In the genomic region with DNA sequence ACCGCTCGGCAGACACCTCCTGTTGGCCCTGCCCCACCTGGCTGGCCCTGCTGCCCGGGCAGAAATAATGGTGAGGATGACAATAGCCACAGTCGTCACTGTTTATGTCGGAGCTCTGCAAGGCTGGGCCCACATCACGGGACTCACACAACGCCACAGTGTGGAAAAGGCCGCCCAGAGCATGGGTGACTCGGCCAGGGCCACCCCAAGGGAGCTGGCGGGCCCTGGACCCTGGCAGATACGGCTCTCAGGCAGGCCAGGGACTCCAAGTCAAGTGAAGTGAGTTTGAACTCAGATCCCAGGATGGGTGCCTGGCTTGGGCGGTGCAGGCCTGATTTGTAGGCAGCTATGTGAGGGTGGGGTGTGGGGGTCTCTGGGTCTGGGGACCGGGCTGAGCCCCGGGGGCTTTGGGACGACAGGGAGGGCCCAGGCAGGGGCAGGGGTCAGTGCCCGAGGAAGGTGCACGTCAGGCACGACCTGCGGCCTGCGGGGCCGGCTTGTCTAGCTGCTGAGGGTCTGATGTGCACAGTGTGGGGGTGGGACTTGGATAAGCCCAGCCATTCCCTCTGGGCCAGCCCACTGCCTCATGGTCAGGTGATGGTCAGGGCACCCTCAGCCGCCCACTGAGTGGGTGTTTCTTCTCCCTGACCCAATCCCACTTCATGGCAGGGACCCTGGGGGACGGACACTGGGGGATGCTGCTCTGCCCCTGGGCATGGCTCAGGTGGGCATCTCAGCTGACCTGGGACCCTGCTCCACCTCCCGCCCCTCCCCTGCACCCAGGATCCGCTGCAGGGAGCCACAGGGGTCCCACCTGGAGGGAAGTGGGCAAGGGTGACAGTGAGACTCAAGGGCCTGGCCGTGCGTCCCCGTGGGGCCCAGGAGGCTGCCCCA, we compare ENCODE assay signal across 26 cellular contexts. TPM values are rescaled to one million over a fixed set of nuclear protein-coding genes. Genes with fewer than 3 reads are reported as not detected.
DNase-seq lines count a peak whose midpoint lies in the region; ATAC-seq and TF ChIP-seq lines count a peak whose summit lies in the region.
"Had no signal": no experiment of that assay in that cellular context is flagged by ENCODE, and none has a peak within 500 bp of the region (broad histone marks: within the 10 kb centered on the region; RNA-seq: fewer than 3 reads in every experiment).

No MANE protein-coding gene starts in this region.

- H3K36me3 ChIP-seq in PC-3 (ENCODE audit: low read depth, low read length) (no peaks in the 10 kb centered on the region; the same call in 1 of the 2 replicates), mucosa of rectum (ENCODE audit: control insufficient read depth in 2 of 2, insufficient read depth in 2 of 2, low read length in 2 of 2) (no peaks in the 10 kb centered on the region), upper lobe of left lung (no peaks in the 10 kb centered on the region)
- H3K36me3 ChIP-seq: ascending aorta, HAP-1, heart left ventricle, neural progenitor cell had no signal

- H3K4me1 Mint-ChIP-seq in chondrocyte (ENCODE audit: low read depth) = peaks cover 4% of the 10 kb centered on the region

- no peak for TF ChIP-seq POLR2A in upper lobe of left lung (IDR thresholded peaks at IDR 0.05)

- H3K27me3 ChIP-seq in PC-3 (ENCODE audit: low read length) (no peaks in the 10 kb centered on the region), mucosa of rectum (ENCODE audit: control insufficient read depth in 2 of 2, insufficient read depth in 2 of 2, low read length in 2 of 2) (peaks cover 0 to 3% of the 10 kb centered on the region in 2 donors), upper lobe of left lung (peaks cover 0 to 31% (median 5%) of the 10 kb centered on the region in 4 donors)

- H3K4me1 ChIP-seq in PC-3 (ENCODE audit: insufficient read depth, low read length) = peaks cover 44% of the 10 kb centered on the region
- peaks cover 23 to 28% of the 10 kb centered on the region in 2 donors for H3K4me1 ChIP-seq in mucosa of rectum (ENCODE audit: control insufficient read depth in 2 of 2, insufficient read depth in 2 of 2, low read length in 2 of 2)
- H3K4me1 ChIP-seq in upper lobe of left lung = peaks cover 11 to 31% (median 24%) of the 10 kb centered on the region in 4 donors
- H3K4me1 ChIP-seq: neural progenitor cell had no signal

- peaks cover 18% of the 10 kb centered on the region for H4K20me1 ChIP-seq in PC-3 (ENCODE audit: low read length)

- H3K27me3 Mint-ChIP-seq in chondrocyte (ENCODE audit: low read depth) = no peaks in the 10 kb centered on the region

- H3K4me2 ChIP-seq in PC-3 (ENCODE audit: low read length) = peak overlapping the region; percentile 93
- H3K4me2 ChIP-seq: neural progenitor cell had no signal

- no peak for TF ChIP-seq EP300 in upper lobe of left lung (IDR thresholded peaks at IDR 0.05)

- H3K4me3 ChIP-seq in PC-3 (ENCODE audit: low read length) = peak overlapping the region; percentile 74
- peak overlapping the region in 1 of 2 donors; percentile 52 for H3K4me3 ChIP-seq in mucosa of rectum (ENCODE audit: low read length in 2 of 2)
- peak overlapping the region in 3 of 4 donors; percentile 21 to 37 (median 23) for H3K4me3 ChIP-seq in upper lobe of left lung
- H3K4me3 ChIP-seq: ascending aorta, HAP-1, heart left ventricle, neural progenitor cell had no signal

- no peak overlapping the region for H3K4me3 Mint-ChIP-seq in chondrocyte (ENCODE audit: unreplicated experiment)
- H3K4me3 Mint-ChIP-seq: activated naive CD8-positive, alpha-beta T cell treated with anti-CD3 and anti-CD28 coated beads for 36 hours; central memory CD8-positive, alpha-beta T cell; neural progenitor cell had no signal

- WGBS in upper lobe of left lung, 2 donors = 61 to 82% methylated on average over 7 to 27 of the region's 28 CpGs

- DNase-seq in PC-3 (no peak), chondrocyte (ENCODE audit: low spot score) (peak; percentile 84), upper lobe of left lung (peak in 1 of 2 donors; percentile 68), NCI-H510A treated with DMSO at 0.1 percent for 48 hours (lab: John Stamatoyannopoulos, UW) (no peak), left lobe of liver (ENCODE audit: low spot score) (no peak)
- DNase-seq: activated CD4-positive, alpha-beta T cell treated with anti-CD3 and anti-CD28 coated beads, Interleukin-2, amount 50 U/mL, for 4 hours; activated CD4-positive, CD25-positive, alpha-beta regulatory T cell; activated naive CD8-positive, alpha-beta T cell treated with anti-CD3 and anti-CD28 coated beads for 36 hours; NCI-H1105; NCI-H2029 treated with DMSO at 0.1 percent for 48 hours; NCI-H226; OCI-M1; SHP77 treated with DMSO at 0.1 percent for 48 hours; SW 1271; T1000 had no signal

- H3K9ac ChIP-seq in PC-3 (ENCODE audit: low read length) (peak overlapping the region; percentile 73), mucosa of rectum (ENCODE audit: low read depth in 1 of 2, low read length in 2 of 2) (peak overlapping the region in 1 of 2 donors; percentile 81)
- H3K9ac ChIP-seq: neural progenitor cell had no signal

- no peak overlapping the region for H2AFZ ChIP-seq in PC-3 (ENCODE audit: low read length)
- H2AFZ ChIP-seq: neural progenitor cell had no signal

- H3K9me3 Mint-ChIP-seq in chondrocyte (ENCODE audit: low read depth) = no peaks in the 10 kb centered on the region
- H3K9me3 Mint-ChIP-seq: activated naive CD8-positive, alpha-beta T cell treated with anti-CD3 and anti-CD28 coated beads for 36 hours; activated T-helper 2 cell treated with anti-CD3 and anti-CD28 coated beads, Interferon-gamma antibody, Interleukin-2, Interleukin-4, amounts not matched to agents 10 μg/mL and 5 μg/mL and 100 μg/mL, durations not matched to agents 14 hours and 24 hours and 36 hours; central memory CD8-positive, alpha-beta T cell; neural progenitor cell had no signal

- no peak overlapping the region for H3K27ac Mint-ChIP-seq in chondrocyte (ENCODE audit: unreplicated experiment)
- H3K27ac Mint-ChIP-seq: activated naive CD8-positive, alpha-beta T cell treated with anti-CD3 and anti-CD28 coated beads for 36 hours; activated T-helper 2 cell treated with anti-CD3 and anti-CD28 coated beads, Interferon-gamma antibody, Interleukin-2, Interleukin-4, amounts not matched to agents 10 μg/mL and 5 μg/mL and 100 μg/mL, durations not matched to agents 14 hours and 24 hours and 36 hours; neural progenitor cell had no signal

- CTCF ChIA-PET in PC-3 (lab: Charles Lee) = interaction anchor here (1.0 kb wide), 1 partner anchor 90 kb away, joined by 3 read pairs; no protein-coding TSS in a partner anchor

- TF ChIP-seq CTCF in PC-3 (conservative IDR thresholded peaks at IDR 0.05; ENCODE audit: low read depth, low read length) = no peak
- no peak for TF ChIP-seq CTCF in chondrocyte (IDR thresholded peaks at IDR 0.05)
- TF ChIP-seq CTCF in upper lobe of left lung (IDR thresholded peaks at IDR 0.05) = no peak

- peaks cover 26% of the 10 kb centered on the region for H3K79me2 ChIP-seq in PC-3 (ENCODE audit: low read length)

- H3K9me2 ChIP-seq in PC-3 (replicated peaks; ENCODE audit: low read length) = no peaks in the 10 kb centered on the region

- BruUV-seq in PC-3 (replicated peaks; lab: Mats Ljungman, UMichigan) = no TSS peak

- POLR2A ChIA-PET in PC-3 (lab: Charles Lee; ENCODE audit: unreplicated experiment) = no interaction called here

- intact Hi-C loops in PC-3 (cut with micrococcal nuclease) = no loop called here

- H3K9me3 ChIP-seq in PC-3 (ENCODE audit: low read length) (no peaks in the 10 kb centered on the region), mucosa of rectum (ENCODE audit: control insufficient read depth in 2 of 2, low read length in 2 of 2) (no peaks in the 10 kb centered on the region), upper lobe of left lung (no peaks in the 10 kb centered on the region)
- H3K9me3 ChIP-seq: ascending aorta, HAP-1, heart left ventricle had no signal

- H3K36me3 Mint-ChIP-seq in chondrocyte (ENCODE audit: low read depth) = no peaks in the 10 kb centered on the region
- H3K36me3 Mint-ChIP-seq: neural progenitor cell had no signal

- no peak for ATAC-seq in PC-3
- ATAC-seq in upper lobe of left lung (ENCODE audit: low FRiP score in 2 of 2) = no peak
- ATAC-seq in left lobe of liver = no peak
- no peak for ATAC-seq in HG03175 (IDR thresholded peaks at IDR 0.05; ENCODE audit: unreplicated experiment)

- no peaks in the 10 kb centered on the region for H3F3A ChIP-seq in PC-3 (ENCODE audit: low read length, unreplicated experiment)

- peak overlapping the region; percentile 90 for H3K27ac ChIP-seq in PC-3 (ENCODE audit: low read length)
- peak overlapping the region; percentile 88 to 94 for H3K27ac ChIP-seq in mucosa of rectum (ENCODE audit: low read depth in 2 of 2, low read length in 2 of 2)
- H3K27ac ChIP-seq in upper lobe of left lung = peak overlapping the region; percentile 34 to 73 (median 52)
- H3K27ac ChIP-seq: ascending aorta, heart left ventricle, neural progenitor cell had no signal

RNA-seq across cellular contexts. Expression of a gene that starts 1.0 kb away (rescaled TPM):
- total RNA-seq in PC-3 (2014; rRNA removed) (147 and 171 TPM in 2 replicates), chondrocyte (not detected in 3 replicates), upper lobe of left lung (1 to 10 TPM; 1.0 to 2.4 (median 1.8) TPM), left lobe of liver (not detected)
- total RNA-seq: activated naive CD8-positive, alpha-beta T cell treated with anti-CD3 and anti-CD28 coated beads for 36 hours; activated T-helper 2 cell treated with anti-CD3 and anti-CD28 coated beads, Interferon-gamma antibody, Interleukin-2, Interleukin-4, amounts not matched to agents 10 μg/mL and 5 μg/mL and 100 μg/mL, durations not matched to agents 14 hours and 24 hours and 36 hours; ascending aorta; endothelial cell of umbilical vein; heart left ventricle; mononuclear cell; posterior vena cava had no signal

RNA-seq across cellular contexts. Expression of a gene that starts 42.8 kb away (rescaled TPM):
- total RNA-seq in PC-3 (2014; rRNA removed) (61.7 and 78.0 TPM in 2 replicates), chondrocyte (9.2 to 15.1 TPM (median 9.2 TPM) in 3 replicates), upper lobe of left lung (10 to 100 TPM in 5 of 6 donors, 1 to 10 TPM in 1; 5.7 to 34.6 (median 15.2) TPM), left lobe of liver (8.4 TPM)

RNA-seq across cellular contexts. Expression of a gene that starts 53.2 kb away (rescaled TPM):
- total RNA-seq in PC-3 (2014; rRNA removed) (273 and 377 TPM in 2 replicates), chondrocyte (138 to 221 TPM (median 219 TPM) in 3 replicates), upper lobe of left lung (100 to 1,000 TPM in 5 of 6 donors, 10 to 100 TPM in 1; 91.0 to 316 (median 157) TPM), left lobe of liver (39.3 TPM)

RNA-seq across cellular contexts. Expression of a gene that starts 59.8 kb away (rescaled TPM):
- total RNA-seq in PC-3 (2014; rRNA removed) (749 and 758 TPM in 2 replicates), chondrocyte (28.5 to 42.8 TPM (median 42.2 TPM) in 3 replicates), upper lobe of left lung (100 to 1,000 TPM in 2 of 6 donors, 10 to 100 TPM in 4; 32.5 to 180 (median 63.8) TPM), left lobe of liver (26.3 TPM)

Comparison
In these comparisons a context has a peak if more than half of its experiments do, and no peak if none do; other contexts are left out.
1. RNA of a gene that starts 1.0 kb away (total RNA-seq): 147 to 171 TPM in PC-3; 1.0 to 2.4 TPM in upper lobe of left lung, not detected in chondrocyte and not detected in left lobe of liver (single experiment); every median in the first group is over 10 times any median in the second.
2. Peak in every context shown above with its lines, with median percentiles within 50 percentile points of each other: H3K27ac ChIP-seq.